ENCODE assay signal across 10 cellular contexts in genomic region chr3:186946756-186947375, GRCh38. TPM values are rescaled to one million over a fixed set of nuclear protein-coding genes. Genes with fewer than 3 reads are reported as not detected.
DNase-seq lines count a peak whose midpoint lies in the region; ATAC-seq and TF ChIP-seq lines count a peak whose summit lies in the region.
"Had no signal": no experiment of that assay in that cellular context is flagged by ENCODE, and none has a peak within 500 bp of the region (broad histone marks: within the 10 kb centered on the region; RNA-seq: fewer than 3 reads in every experiment).

No MANE protein-coding gene starts in this region.

- DNase-seq in heart left ventricle: no peak
- no peak for DNase-seq in Right ventricle myocardium superior
- peak; percentile 77 for DNase-seq in NCI-H146 (lab: John Stamatoyannopoulos, UW)
- no peak for DNase-seq in tibial artery
- DNase-seq in T-helper 9 cell: no peak
- no peak for DNase-seq in SIG-M5 (lab: John Stamatoyannopoulos, UW)
- DNase-seq: NCI-H1092 treated with DMSO at 0.1 percent for 48 hours had no signal

- H3K36me3 ChIP-seq in heart left ventricle (peaks cover 0 to 33% (median 11%) of the 10 kb centered on the region in 9 donors), tibial artery (peaks cover 0 to 11% (median 5%) of the 10 kb centered on the region in 3 donors)
- H3K36me3 ChIP-seq: prostate gland had no signal

- H3K4me3 ChIP-seq in heart left ventricle: no peak overlapping the region
- no peak overlapping the region for H3K4me3 ChIP-seq in tibial artery
- H3K4me3 ChIP-seq: prostate gland had no signal

- 74 to 78% (median 76%) methylated on average over 9 of the region's 9 CpGs for WGBS in heart left ventricle, 4 donors

- no peak for TF ChIP-seq POLR2A in heart left ventricle (IDR thresholded peaks at IDR 0.05)

- TF ChIP-seq CTCF in heart left ventricle (IDR thresholded peaks at IDR 0.05): no peak
- TF ChIP-seq CTCF in tibial artery (IDR thresholded peaks at IDR 0.05): no peak

- H3K9me3 ChIP-seq in heart left ventricle (no peaks in the 10 kb centered on the region), tibial artery (no peaks in the 10 kb centered on the region)
- H3K9me3 ChIP-seq: prostate gland had no signal

- no peak for ATAC-seq in heart left ventricle
- ATAC-seq in Right ventricle myocardium superior (ENCODE audit: poor library complexity): no peak
- peak; percentile 94 for ATAC-seq in GM21619 (IDR thresholded peaks at IDR 0.05; ENCODE audit: unreplicated experiment)
- no peak for ATAC-seq in HG03135 (IDR thresholded peaks at IDR 0.05; ENCODE audit: unreplicated experiment)

- H3K27me3 ChIP-seq in heart left ventricle: no peaks in the 10 kb centered on the region
- no peaks in the 10 kb centered on the region for H3K27me3 ChIP-seq in tibial artery

- H3K27ac ChIP-seq in heart left ventricle (peak overlapping the region; percentile 41 to 92 (median 80)), tibial artery (peak overlapping the region; percentile 66 to 69)

- H3K4me1 ChIP-seq in heart left ventricle (peaks cover 2 to 72% (median 44%) of the 10 kb centered on the region in 12 donors), tibial artery (peaks cover 0 to 71% (median 37%) of the 10 kb centered on the region in 4 donors)

- intact Hi-C loops in heart left ventricle (cut with DNase I): no loop called here
- intact Hi-C loops in Right ventricle myocardium superior (cut with DNase I): no loop called here
- intact Hi-C loops in tibial artery (cut with DNase I; ENCODE audit: low total_unique reads): no loop called here

RNA-seq across cellular contexts. Expression of gene ST6GAL1, which starts 16.5 kb away (rescaled TPM):
- total RNA-seq in heart left ventricle (100 to 1,000 TPM in 1 of 9 donors, 10 to 100 TPM in 8; 56.2 to 120 (median 72.5) TPM), Right ventricle myocardium superior (67.4 TPM)
- 10 to 100 TPM; 19.4 to 69.9 TPM for polyA plus RNA-seq in heart left ventricle
